In the genomic region with DNA sequence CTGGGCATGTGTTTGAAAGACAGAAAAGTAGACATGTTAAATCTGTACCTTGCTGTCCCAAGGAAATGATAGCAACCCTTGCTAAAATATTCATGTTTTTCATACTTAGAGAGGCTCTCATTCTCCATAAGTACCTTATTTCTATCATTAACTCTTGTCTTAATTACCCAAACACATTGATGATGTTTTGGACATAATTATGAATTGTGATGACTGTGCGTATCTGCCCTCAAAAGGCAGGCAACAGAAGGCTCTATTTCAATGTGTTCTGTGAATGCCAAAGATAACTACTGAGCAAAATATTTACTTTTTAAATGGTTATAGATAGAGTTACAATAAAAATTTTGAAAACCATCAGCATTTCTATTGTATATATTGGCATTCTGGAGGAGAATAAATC, we compare ENCODE assay signal across 27 cellular contexts.
A peak's percentile ranks its signal among the peaks of the same experiment; 100 is the strongest.
DNase-seq lines count a peak whose midpoint lies in the region; ATAC-seq, FAIRE-seq and TF ChIP-seq lines count a peak whose summit lies in the region.
"Had no signal": no experiment of that assay in that cellular context is flagged by ENCODE, and none has a peak within 500 bp of the region (broad histone marks: within the 10 kb centered on the region; RNA-seq: fewer than 3 reads in every experiment).

No MANE protein-coding gene starts in this region.

- no peaks in the 10 kb centered on the region for H3K4me1 ChIP-seq in HepG2 (ENCODE audit: insufficient read depth, low read length)
- no peaks in the 10 kb centered on the region for H3K4me1 ChIP-seq in right lobe of liver
- H3K4me1 ChIP-seq in H1 (replicated peaks in 1 of 4; ENCODE audit: control insufficient read depth in 3 of 4, insufficient read depth in 4 of 4, low read length in 3 of 4) = no peaks in the 10 kb centered on the region
- H3K4me1 ChIP-seq in GM23338 (ENCODE audit: insufficient read depth) = no peaks in the 10 kb centered on the region
- H3K4me1 ChIP-seq: BLaER1 had no signal

- no peaks in the 10 kb centered on the region for H3K9me2 ChIP-seq in GM23338 (ENCODE audit: insufficient read depth)

- no peaks in the 10 kb centered on the region for H3K4me1 Mint-ChIP-seq in GM23338
- H3K4me1 Mint-ChIP-seq: CD14-positive monocyte; CD4-positive, alpha-beta memory T cell; CD4-positive, CD25-positive, alpha-beta regulatory T cell; CD8-positive, alpha-beta memory T cell had no signal

- H3K4me3 Mint-ChIP-seq in GM23338 = no peak overlapping the region
- H3K4me3 Mint-ChIP-seq: CD14-positive monocyte; CD4-positive, alpha-beta memory T cell; CD4-positive, CD25-positive, alpha-beta regulatory T cell; CD8-positive, alpha-beta memory T cell had no signal

- TF ChIP-seq RAD21 in HepG2 (CRISPR knock-in tag; IDR thresholded peaks at IDR 0.05) = no peak
- no peak for TF ChIP-seq RAD21 in H1 (IDR thresholded peaks at IDR 0.05 in 1 of 2, conservative IDR thresholded peaks at IDR 0.05 in 1 of 2; ENCODE audit: low read depth in 2 of 2, low read length in 2 of 2)

- H3K79me1 ChIP-seq in H1 (ENCODE audit: low read depth, low read length) = no peaks in the 10 kb centered on the region

- H3K4me3 ChIP-seq in HepG2 (replicated peaks in 1 of 3; ENCODE audit: insufficient read depth in 1 of 3, low read depth in 2 of 3, low read length in 3 of 3) = no peak overlapping the region
- H3K4me3 ChIP-seq in right lobe of liver = no peak overlapping the region
- peak overlapping the region; percentile 45; the same call in 1 of the 2 replicates for H3K4me3 ChIP-seq in SK-N-MC
- H3K4me3 ChIP-seq in H1 (ENCODE audit: extremely low read depth in 1 of 4, insufficient read depth in 2 of 4, low read depth in 3 of 4, low read length in 4 of 4) = no peak overlapping the region
- H3K4me3 ChIP-seq in GM23338 = no peak overlapping the region
- H3K4me3 ChIP-seq: BLaER1, GM12878 had no signal

- H2BK5ac ChIP-seq in H1 (ENCODE audit: low read depth, low read length) = no peak overlapping the region

- in situ Hi-C loops in HepG2 (cut with HindIII; ENCODE audit: extremely low pct_ligation_motif_present, low pct_unique_long_range_greater_than_20kb) = no loop called here

- no peak overlapping the region for H4K5ac ChIP-seq in H1 (ENCODE audit: insufficient read length, low read depth, low read length)

- WGBS in HepG2 (ENCODE audit: low lambda C conversion rate) = 0% methylated on average over 1 of the region's 1 CpG
- 76% methylated on average over 1 of the region's 1 CpG for WGBS in right lobe of liver (ENCODE audit: insufficient coverage, low coverage, low lambda C conversion rate, missing lambda C conversion rate)
- 91% methylated on average over 1 of the region's 1 CpG; no CpG with 5 or more reads in 1 of the 2 experiments for WGBS in H1 (ENCODE audit: extremely low coverage in 1 of 2, insufficient coverage in 1 of 2, insufficient read length in 1 of 2, insufficient replicate concordance in 2 of 2, low coverage in 1 of 2, low lambda C conversion rate in 2 of 2, missing lambda C conversion rate in 1 of 2), 2 experiments

- no peak overlapping the region for H2BK120ac ChIP-seq in H1 (replicated peaks; ENCODE audit: low read depth, low read length)

- TF ChIP-seq EP300 in HepG2 (IDR thresholded peaks at IDR 0.05; ENCODE audit: low read depth in 2 of 2, low read length in 2 of 2) (no peak), HepG2 (CRISPR knock-in tag; IDR thresholded peaks at IDR 0.05; ENCODE audit: borderline replicate concordance) (no peak), H1 (IDR thresholded peaks at IDR 0.05; ENCODE audit: borderline replicate concordance in 1 of 2, low read depth in 2 of 2, low read length in 2 of 2) (no peak)

- H3K27ac Mint-ChIP-seq in GM23338 = no peak overlapping the region
- H3K27ac Mint-ChIP-seq: CD14-positive monocyte; CD4-positive, alpha-beta memory T cell; CD4-positive, CD25-positive, alpha-beta regulatory T cell; CD8-positive, alpha-beta memory T cell had no signal

- no peak for DNase-seq in HepG2 (ENCODE audit: low spot score)
- DNase-seq in right lobe of liver = no peak
- DNase-seq in SK-N-MC (ENCODE audit: low read depth, low spot score) = no peak
- no peak for DNase-seq in H1 (ENCODE audit: low read depth in 1 of 2, low spot score in 2 of 2)
- no peak for DNase-seq in GM23338 (ENCODE audit: low spot score)
- DNase-seq: ACHN; BE2C; C1 segment of cervical spinal cord; CD4-positive, alpha-beta memory T cell; CD4-positive, CD25-positive, alpha-beta regulatory T cell; CD8-positive, alpha-beta memory T cell; COR-L47; DMS 273 treated with DMSO at 0.1 percent for 48 hours; DMS153; DMS53; DMS79; DND-41; EL; GDM1 had no signal

- H3K27me3 Mint-ChIP-seq in GM23338 (ENCODE audit: insufficient read depth, low read depth, poor library complexity) = no peaks in the 10 kb centered on the region
- H3K27me3 Mint-ChIP-seq: CD4-positive, alpha-beta memory T cell; CD4-positive, CD25-positive, alpha-beta regulatory T cell; CD8-positive, alpha-beta memory T cell had no signal

- H3K36me3 ChIP-seq in HepG2 (replicated peaks in 1 of 2; ENCODE audit: control insufficient read depth in 1 of 2, insufficient read depth in 2 of 2, low read length in 2 of 2) = no peaks in the 10 kb centered on the region
- no peaks in the 10 kb centered on the region for H3K36me3 ChIP-seq in right lobe of liver
- no peaks in the 10 kb centered on the region for H3K36me3 ChIP-seq in SK-N-MC (ENCODE audit: insufficient read depth, low read length)
- H3K36me3 ChIP-seq in H1 (ENCODE audit: control insufficient read depth in 2 of 4, insufficient read depth in 4 of 4, low read length in 3 of 4) = no peaks in the 10 kb centered on the region
- no peaks in the 10 kb centered on the region for H3K36me3 ChIP-seq in GM23338 (ENCODE audit: insufficient read depth)
- H3K36me3 ChIP-seq: BE2C, BLaER1 had no signal

- H2BK15ac ChIP-seq in H1 (ENCODE audit: low read length) = no peak overlapping the region

- no peaks in the 10 kb centered on the region for H3K9me3 Mint-ChIP-seq in GM23338

- TF ChIP-seq POLR2A in HepG2 (IDR thresholded peaks at IDR 0.05; ENCODE audit: insufficient read depth in 1 of 2, low read depth in 2 of 2, low read length in 2 of 2) (no peak), right lobe of liver (IDR thresholded peaks at IDR 0.05) (no peak), H1 (IDR thresholded peaks at IDR 0.05; ENCODE audit: control extremely low read depth in 1 of 2, low read depth in 2 of 2, low read length in 2 of 2) (no peak)

- no peaks in the 10 kb centered on the region for H4K20me1 ChIP-seq in HepG2 (ENCODE audit: insufficient read depth, low read length)
- H4K20me1 ChIP-seq in H1 (replicated peaks in 1 of 2; ENCODE audit: control insufficient read depth in 1 of 2, insufficient read depth in 2 of 2, low read length in 2 of 2) = no peaks in the 10 kb centered on the region
- H4K20me1 ChIP-seq in GM23338 (replicated peaks; ENCODE audit: insufficient read depth) = no peaks in the 10 kb centered on the region
- H4K20me1 ChIP-seq: BLaER1 had no signal

- FAIRE-seq in HepG2 (lab: Jason Lieb, UNC) = no peak
- FAIRE-seq in H1 (lab: Jason Lieb, UNC) = no peak
- FAIRE-seq: GM12878, GM12892, GM18507, GM19239 had no signal

- CTCF ChIA-PET in HepG2 (lab: Yijun Ruan, JAX; ENCODE audit: low intra/inter-chr PET ratio, low total read pairs) = no interaction called here
- CTCF ChIA-PET in H1 (lab: Charles Lee; ENCODE audit: partially characterized antibody) = no interaction called here

- H3K23ac ChIP-seq in H1 (ENCODE audit: insufficient read length) = no peak overlapping the region

- H3K9ac ChIP-seq in HepG2 (ENCODE audit: insufficient read depth, low read depth, low read length) = no peak overlapping the region
- H3K9ac ChIP-seq in SK-N-MC (ENCODE audit: insufficient read length) = no peak overlapping the region
- no peak overlapping the region for H3K9ac ChIP-seq in H1 (replicated peaks in 1 of 4; ENCODE audit: extremely low read depth in 1 of 4, low read depth in 3 of 4, low read length in 3 of 4)
- H3K9ac ChIP-seq: BLaER1 had no signal

- intact Hi-C loops in HepG2 (cut with micrococcal nuclease; ENCODE audit: unreplicated experiment) (no loop called here), right lobe of liver (cut with DNase I) (no loop called here)

- no TSS peak for BruUV-seq in HepG2 (replicated peaks; lab: Mats Ljungman, UMichigan)

- H3K27ac ChIP-seq in HepG2 (ENCODE audit: extremely low read length, insufficient read depth, low read length) (no peak overlapping the region), right lobe of liver (no peak overlapping the region), SK-N-MC (peak overlapping the region; percentile 76; the same call in 1 of the 2 replicates), H1 (ENCODE audit: low read depth, low read length) (no peak overlapping the region), GM23338 (ENCODE audit: low read depth) (no peak overlapping the region)
- H3K27ac ChIP-seq: 22Rv1, BLaER1 had no signal

- H2BK20ac ChIP-seq in H1 (ENCODE audit: low read length) = no peak overlapping the region

- H3K4ac ChIP-seq in H1 (replicated peaks; ENCODE audit: insufficient read length, low read depth, low read length) = no peak overlapping the region

- no peak overlapping the region for H4K8ac ChIP-seq in H1 (ENCODE audit: extremely low read depth, insufficient read depth, low read length)

- H2AFZ ChIP-seq in HepG2 (ENCODE audit: low read length) = no peak overlapping the region
- H2AFZ ChIP-seq in H1 (ENCODE audit: low read length) = no peak overlapping the region
- no peak overlapping the region for H2AFZ ChIP-seq in GM23338

- H3F3A ChIP-seq in GM23338 (replicated peaks; ENCODE audit: low read depth) = no peaks in the 10 kb centered on the region

- no peak overlapping the region for H3K56ac ChIP-seq in H1 (replicated peaks; ENCODE audit: insufficient read length, low read depth, low read length)

- no peak overlapping the region for H3K4me2 ChIP-seq in HepG2 (ENCODE audit: low read depth, low read length)
- H3K4me2 ChIP-seq in H1 (ENCODE audit: insufficient read depth in 1 of 2, low read depth in 2 of 2, low read length in 2 of 2) = no peak overlapping the region
- no peak overlapping the region for H3K4me2 ChIP-seq in GM23338
- H3K4me2 ChIP-seq: BLaER1 had no signal

- no peaks in the 10 kb centered on the region for H3K79me2 ChIP-seq in HepG2 (ENCODE audit: insufficient read depth, low read length)
- no peaks in the 10 kb centered on the region for H3K79me2 ChIP-seq in H1 (ENCODE audit: control insufficient read depth in 1 of 2, insufficient read depth in 2 of 2, low read length in 2 of 2)
- no peaks in the 10 kb centered on the region for H3K79me2 ChIP-seq in GM23338 (replicated peaks; ENCODE audit: insufficient read depth)

- no peak overlapping the region for H2BK12ac ChIP-seq in H1 (ENCODE audit: low read depth, low read length)

- H3K18ac ChIP-seq in H1 (ENCODE audit: extremely low read depth, low read length) = no peak overlapping the region

- H3K27me3 ChIP-seq in HepG2 (ENCODE audit: control insufficient read depth in 1 of 2, insufficient read depth in 2 of 2, low read length in 2 of 2) (no peaks in the 10 kb centered on the region), right lobe of liver (no peaks in the 10 kb centered on the region), H1 (replicated peaks in 1 of 4; ENCODE audit: control insufficient read depth in 3 of 4, extremely low read depth in 1 of 4, insufficient read depth in 3 of 4, low read length in 3 of 4) (no peaks in the 10 kb centered on the region), GM23338 (ENCODE audit: insufficient read depth) (no peaks in the 10 kb centered on the region)
- H3K27me3 ChIP-seq: BE2C, BLaER1 had no signal

- ATAC-seq in HepG2 (no peak), right lobe of liver (no peak), GM18858 (IDR thresholded peaks at IDR 0.05; ENCODE audit: unreplicated experiment) (no peak), GM23338 (no peak)
- ATAC-seq: GM12878 had no signal

- no peak overlapping the region for H4K91ac ChIP-seq in H1 (replicated peaks; ENCODE audit: insufficient read length, low read length)

- no peak overlapping the region for H3K14ac ChIP-seq in H1 (ENCODE audit: insufficient read length)

- no peaks in the 10 kb centered on the region for H3K23me2 ChIP-seq in H1 (ENCODE audit: low read depth, low read length)

- H3K9me3 ChIP-seq in HepG2 (ENCODE audit: low read length) (no peaks in the 10 kb centered on the region), right lobe of liver (no peaks in the 10 kb centered on the region), SK-N-MC (ENCODE audit: low read depth, low read length) (no peaks in the 10 kb centered on the region), H1 (ENCODE audit: insufficient read depth in 2 of 2, low read depth in 1 of 2, low read length in 1 of 2) (no peaks in the 10 kb centered on the region)
- H3K9me3 ChIP-seq: BE2C, BLaER1 had no signal

- no peak overlapping the region for H2AK5ac ChIP-seq in H1 (ENCODE audit: low read depth, low read length)

- H3K36me3 Mint-ChIP-seq in GM23338 (ENCODE audit: low read depth) = no peaks in the 10 kb centered on the region
- H3K36me3 Mint-ChIP-seq: CD14-positive monocyte; CD4-positive, alpha-beta memory T cell; CD4-positive, CD25-positive, alpha-beta regulatory T cell; CD8-positive, alpha-beta memory T cell had no signal

- TF ChIP-seq CTCF in HepG2 (CRISPR knock-in tag; IDR thresholded peaks at IDR 0.05) (no peak), right lobe of liver (IDR thresholded peaks at IDR 0.05) (no peak), H1 (IDR thresholded peaks at IDR 0.05; ENCODE audit: control extremely low read depth in 1 of 3, insufficient read depth in 1 of 3, low read depth in 1 of 3, low read length in 3 of 3) (no peak), GM23338 (conservative IDR thresholded peaks at IDR 0.05; ENCODE audit: low read depth in 2 of 2) (no peak)

- POLR2A ChIA-PET in HepG2 (lab: Yijun Ruan, JAX) (no interaction called here), H1 (lab: Charles Lee; ENCODE audit: partially characterized antibody) (no interaction called here)
